Comparison of ENCODE assay signal across 1 cellular context in the genomic region with DNA sequence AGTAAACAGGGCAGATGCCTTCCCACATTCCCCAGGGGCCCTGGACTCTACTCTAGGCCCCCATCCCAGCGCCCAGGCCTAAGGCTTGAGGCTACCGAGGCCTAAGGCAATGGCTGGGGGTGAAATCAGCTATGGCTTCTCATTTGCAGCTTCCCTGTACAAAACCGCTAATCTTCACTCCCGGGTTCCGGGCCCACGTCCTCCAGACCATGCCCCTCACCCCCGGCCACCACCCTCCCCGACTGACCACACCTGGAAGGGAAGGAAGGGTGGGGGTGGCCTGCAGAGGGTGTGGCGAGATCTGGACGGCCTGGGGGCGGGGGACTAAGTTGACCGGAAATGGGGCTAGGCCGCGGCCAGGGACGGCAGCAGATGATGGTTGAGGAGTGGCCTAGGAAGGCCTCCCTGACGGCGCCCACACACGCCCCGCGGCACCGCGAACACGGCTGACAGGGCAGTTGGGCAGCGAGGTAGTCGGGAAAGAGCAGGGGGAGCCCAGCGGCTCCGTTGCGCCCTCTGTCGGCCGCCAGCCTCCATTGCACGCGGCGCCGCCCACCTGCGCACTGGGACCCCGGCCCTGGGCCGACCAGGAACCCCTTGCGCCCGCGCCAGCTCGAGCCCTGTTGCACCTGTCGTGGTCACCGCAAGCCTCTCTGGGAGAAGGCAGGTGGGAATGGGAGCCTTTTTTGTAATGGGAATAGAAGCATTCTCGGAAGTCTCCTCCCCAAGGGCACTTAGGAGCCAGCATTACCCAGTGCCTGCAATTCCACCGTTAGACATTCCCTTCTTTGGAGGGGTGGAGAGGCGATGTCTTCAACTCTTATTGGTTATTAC.
TF ChIP-seq lines count a peak whose summit lies in the region.

No MANE protein-coding gene starts in this region.

TF ChIP-seq in K562, 482 proteins besides CTCF, POLR2A, EP300 and RAD21 (continued from another document and continues in another):
- TF ChIP-seq, protein P1, sequence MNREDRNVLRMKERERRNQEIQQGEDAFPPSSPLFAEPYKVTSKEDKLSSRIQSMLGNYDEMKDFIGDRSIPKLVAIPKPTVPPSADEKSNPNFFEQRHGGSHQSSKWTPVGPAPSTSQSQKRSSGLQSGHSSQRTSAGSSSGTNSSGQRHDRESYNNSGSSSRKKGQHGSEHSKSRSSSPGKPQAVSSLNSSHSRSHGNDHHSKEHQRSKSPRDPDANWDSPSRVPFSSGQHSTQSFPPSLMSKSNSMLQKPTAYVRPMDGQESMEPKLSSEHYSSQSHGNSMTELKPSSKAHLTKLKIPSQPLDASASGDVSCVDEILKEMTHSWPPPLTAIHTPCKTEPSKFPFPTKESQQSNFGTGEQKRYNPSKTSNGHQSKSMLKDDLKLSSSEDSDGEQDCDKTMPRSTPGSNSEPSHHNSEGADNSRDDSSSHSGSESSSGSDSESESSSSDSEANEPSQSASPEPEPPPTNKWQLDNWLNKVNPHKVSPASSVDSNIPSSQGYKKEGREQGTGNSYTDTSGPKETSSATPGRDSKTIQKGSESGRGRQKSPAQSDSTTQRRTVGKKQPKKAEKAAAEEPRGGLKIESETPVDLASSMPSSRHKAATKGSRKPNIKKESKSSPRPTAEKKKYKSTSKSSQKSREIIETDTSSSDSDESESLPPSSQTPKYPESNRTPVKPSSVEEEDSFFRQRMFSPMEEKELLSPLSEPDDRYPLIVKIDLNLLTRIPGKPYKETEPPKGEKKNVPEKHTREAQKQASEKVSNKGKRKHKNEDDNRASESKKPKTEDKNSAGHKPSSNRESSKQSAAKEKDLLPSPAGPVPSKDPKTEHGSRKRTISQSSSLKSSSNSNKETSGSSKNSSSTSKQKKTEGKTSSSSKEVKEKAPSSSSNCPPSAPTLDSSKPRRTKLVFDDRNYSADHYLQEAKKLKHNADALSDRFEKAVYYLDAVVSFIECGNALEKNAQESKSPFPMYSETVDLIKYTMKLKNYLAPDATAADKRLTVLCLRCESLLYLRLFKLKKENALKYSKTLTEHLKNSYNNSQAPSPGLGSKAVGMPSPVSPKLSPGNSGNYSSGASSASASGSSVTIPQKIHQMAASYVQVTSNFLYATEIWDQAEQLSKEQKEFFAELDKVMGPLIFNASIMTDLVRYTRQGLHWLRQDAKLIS (CRISPR knock-in tag; IDR thresholded peaks at IDR 0.05) = 0 out of 2 replicates have a peak, but pooled peaks have one; percentile 74
- TF ChIP-seq TAF15 (IDR thresholded peaks at IDR 0.05; ENCODE audit: low read depth, low read length) (no peak), GTF2E2 (tag; IDR thresholded peaks at IDR 0.05) (no peak), CREM (IDR thresholded peaks at IDR 0.05; ENCODE audit: low read depth) (peak; percentile 56; the same call in 1 of the 2 replicates), MTA2 (IDR thresholded peaks at IDR 0.05; ENCODE audit: low read depth) (0 out of 2 replicates have a peak, but pooled peaks have one; percentile 20), ZNF444 (CRISPR knock-in tag; IDR thresholded peaks at IDR 0.05) (no peak), CXXC5 (CRISPR knock-in tag; IDR thresholded peaks at IDR 0.05) (peak; percentile 79), NEUROD1 (IDR thresholded peaks at IDR 0.05; ENCODE audit: borderline replicate concordance, low read depth, low read length, partially characterized antibody) (peak; percentile 59), SP1 (CRISPR knock-in tag; IDR thresholded peaks at IDR 0.05) (peak; percentile 87), POLR3A (IDR thresholded peaks at IDR 0.05; ENCODE audit: borderline replicate concordance, extremely low read depth, insufficient read depth, insufficient read length) (no peak), POLR3G (IDR thresholded peaks at IDR 0.05; ENCODE audit: extremely low read depth, insufficient read length, insufficient replicate concordance) (no peak), BRD4 (IDR thresholded peaks at IDR 0.05) (no peak), MTA3 (IDR thresholded peaks at IDR 0.05; ENCODE audit: borderline replicate concordance) (peak; percentile 81), CBX3 (IDR thresholded peaks at IDR 0.05; ENCODE audit: borderline replicate concordance in 1 of 2, low read length in 2 of 2) (peak in 1 of 2 experiments; percentile 27; a peak in 1 of 3 replicates), HNRNPLL (IDR thresholded peaks at IDR 0.05; ENCODE audit: low read depth, low read length, poor library complexity, severe bottlenecking) (no peak), CAMTA2 (CRISPR knock-in tag; conservative IDR thresholded peaks at IDR 0.05) (no peak), LARP7 (IDR thresholded peaks at IDR 0.05) (no peak), BDP1 (IDR thresholded peaks at IDR 0.05; ENCODE audit: insufficient read depth, insufficient read length) (no peak), HNRNPL (IDR thresholded peaks at IDR 0.05; ENCODE audit: low read depth, low read length) (peak; percentile 21; the same call in 1 of the 2 replicates), TRIM28 (IDR thresholded peaks at IDR 0.05) (no peak), PRPF4 (IDR thresholded peaks at IDR 0.05; ENCODE audit: insufficient read depth, low read depth, low read length, poor library complexity, severe bottlenecking) (no peak), E2F3 (CRISPR knock-in tag; IDR thresholded peaks at IDR 0.05) (no peak), PML (IDR thresholded peaks at IDR 0.05; ENCODE audit: low read length) (no peak), XRCC4 (IDR thresholded peaks at IDR 0.05; ENCODE audit: extremely low read depth, insufficient read depth, insufficient read length) (no peak)
- TF ChIP-seq, protein P2, sequence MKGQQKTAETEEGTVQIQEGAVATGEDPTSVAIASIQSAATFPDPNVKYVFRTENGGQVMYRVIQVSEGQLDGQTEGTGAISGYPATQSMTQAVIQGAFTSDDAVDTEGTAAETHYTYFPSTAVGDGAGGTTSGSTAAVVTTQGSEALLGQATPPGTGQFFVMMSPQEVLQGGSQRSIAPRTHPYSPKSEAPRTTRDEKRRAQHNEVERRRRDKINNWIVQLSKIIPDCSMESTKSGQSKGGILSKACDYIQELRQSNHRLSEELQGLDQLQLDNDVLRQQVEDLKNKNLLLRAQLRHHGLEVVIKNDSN (CRISPR knock-in tag; IDR thresholded peaks at IDR 0.05) = no peak
- TF ChIP-seq, protein P3, sequence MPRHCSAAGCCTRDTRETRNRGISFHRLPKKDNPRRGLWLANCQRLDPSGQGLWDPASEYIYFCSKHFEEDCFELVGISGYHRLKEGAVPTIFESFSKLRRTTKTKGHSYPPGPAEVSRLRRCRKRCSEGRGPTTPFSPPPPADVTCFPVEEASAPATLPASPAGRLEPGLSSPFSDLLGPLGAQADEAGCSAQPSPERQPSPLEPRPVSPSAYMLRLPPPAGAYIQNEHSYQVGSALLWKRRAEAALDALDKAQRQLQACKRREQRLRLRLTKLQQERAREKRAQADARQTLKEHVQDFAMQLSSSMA (CRISPR knock-in tag; IDR thresholded peaks at IDR 0.05) = no peak
- TF ChIP-seq, protein P4, sequence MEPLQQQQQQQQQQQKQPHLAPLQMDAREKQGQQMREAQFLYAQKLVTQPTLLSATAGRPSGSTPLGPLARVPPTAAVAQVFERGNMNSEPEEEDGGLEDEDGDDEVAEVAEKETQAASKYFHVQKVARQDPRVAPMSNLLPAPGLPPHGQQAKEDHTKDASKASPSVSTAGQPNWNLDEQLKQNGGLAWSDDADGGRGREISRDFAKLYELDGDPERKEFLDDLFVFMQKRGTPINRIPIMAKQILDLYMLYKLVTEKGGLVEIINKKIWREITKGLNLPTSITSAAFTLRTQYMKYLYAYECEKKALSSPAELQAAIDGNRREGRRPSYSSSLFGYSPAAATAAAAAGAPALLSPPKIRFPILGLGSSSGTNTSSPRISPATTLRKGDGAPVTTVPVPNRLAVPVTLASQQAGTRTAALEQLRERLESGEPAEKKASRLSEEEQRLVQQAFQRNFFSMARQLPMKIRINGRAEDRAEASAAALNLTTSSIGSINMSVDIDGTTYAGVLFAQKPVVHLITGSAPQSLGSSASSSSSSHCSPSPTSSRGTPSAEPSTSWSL (CRISPR knock-in tag; IDR thresholded peaks at IDR 0.05; ENCODE audit: borderline replicate concordance) = no peak
- TF ChIP-seq, protein P5, sequence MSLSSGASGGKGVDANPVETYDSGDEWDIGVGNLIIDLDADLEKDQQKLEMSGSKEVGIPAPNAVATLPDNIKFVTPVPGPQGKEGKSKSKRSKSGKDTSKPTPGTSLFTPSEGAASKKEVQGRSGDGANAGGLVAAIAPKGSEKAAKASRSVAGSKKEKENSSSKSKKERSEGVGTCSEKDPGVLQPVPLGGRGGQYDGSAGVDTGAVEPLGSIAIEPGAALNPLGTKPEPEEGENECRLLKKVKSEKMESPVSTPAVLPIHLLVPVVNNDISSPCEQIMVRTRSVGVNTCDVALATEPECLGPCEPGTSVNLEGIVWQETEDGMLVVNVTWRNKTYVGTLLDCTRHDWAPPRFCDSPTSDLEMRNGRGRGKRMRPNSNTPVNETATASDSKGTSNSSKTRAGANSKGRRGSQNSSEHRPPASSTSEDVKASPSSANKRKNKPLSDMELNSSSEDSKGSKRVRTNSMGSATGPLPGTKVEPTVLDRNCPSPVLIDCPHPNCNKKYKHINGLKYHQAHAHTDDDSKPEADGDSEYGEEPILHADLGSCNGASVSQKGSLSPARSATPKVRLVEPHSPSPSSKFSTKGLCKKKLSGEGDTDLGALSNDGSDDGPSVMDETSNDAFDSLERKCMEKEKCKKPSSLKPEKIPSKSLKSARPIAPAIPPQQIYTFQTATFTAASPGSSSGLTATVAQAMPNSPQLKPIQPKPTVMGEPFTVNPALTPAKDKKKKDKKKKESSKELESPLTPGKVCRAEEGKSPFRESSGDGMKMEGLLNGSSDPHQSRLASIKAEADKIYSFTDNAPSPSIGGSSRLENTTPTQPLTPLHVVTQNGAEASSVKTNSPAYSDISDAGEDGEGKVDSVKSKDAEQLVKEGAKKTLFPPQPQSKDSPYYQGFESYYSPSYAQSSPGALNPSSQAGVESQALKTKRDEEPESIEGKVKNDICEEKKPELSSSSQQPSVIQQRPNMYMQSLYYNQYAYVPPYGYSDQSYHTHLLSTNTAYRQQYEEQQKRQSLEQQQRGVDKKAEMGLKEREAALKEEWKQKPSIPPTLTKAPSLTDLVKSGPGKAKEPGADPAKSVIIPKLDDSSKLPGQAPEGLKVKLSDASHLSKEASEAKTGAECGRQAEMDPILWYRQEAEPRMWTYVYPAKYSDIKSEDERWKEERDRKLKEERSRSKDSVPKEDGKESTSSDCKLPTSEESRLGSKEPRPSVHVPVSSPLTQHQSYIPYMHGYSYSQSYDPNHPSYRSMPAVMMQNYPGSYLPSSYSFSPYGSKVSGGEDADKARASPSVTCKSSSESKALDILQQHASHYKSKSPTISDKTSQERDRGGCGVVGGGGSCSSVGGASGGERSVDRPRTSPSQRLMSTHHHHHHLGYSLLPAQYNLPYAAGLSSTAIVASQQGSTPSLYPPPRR (CRISPR knock-in tag; IDR thresholded peaks at IDR 0.05; ENCODE audit: borderline replicate concordance) = peak; percentile 94; the same call in 1 of the 2 replicates
- TF ChIP-seq, protein P6, sequence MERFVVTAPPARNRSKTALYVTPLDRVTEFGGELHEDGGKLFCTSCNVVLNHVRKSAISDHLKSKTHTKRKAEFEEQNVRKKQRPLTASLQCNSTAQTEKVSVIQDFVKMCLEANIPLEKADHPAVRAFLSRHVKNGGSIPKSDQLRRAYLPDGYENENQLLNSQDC (CRISPR knock-in tag; IDR thresholded peaks at IDR 0.05) = no peak
- TF ChIP-seq, protein P7, sequence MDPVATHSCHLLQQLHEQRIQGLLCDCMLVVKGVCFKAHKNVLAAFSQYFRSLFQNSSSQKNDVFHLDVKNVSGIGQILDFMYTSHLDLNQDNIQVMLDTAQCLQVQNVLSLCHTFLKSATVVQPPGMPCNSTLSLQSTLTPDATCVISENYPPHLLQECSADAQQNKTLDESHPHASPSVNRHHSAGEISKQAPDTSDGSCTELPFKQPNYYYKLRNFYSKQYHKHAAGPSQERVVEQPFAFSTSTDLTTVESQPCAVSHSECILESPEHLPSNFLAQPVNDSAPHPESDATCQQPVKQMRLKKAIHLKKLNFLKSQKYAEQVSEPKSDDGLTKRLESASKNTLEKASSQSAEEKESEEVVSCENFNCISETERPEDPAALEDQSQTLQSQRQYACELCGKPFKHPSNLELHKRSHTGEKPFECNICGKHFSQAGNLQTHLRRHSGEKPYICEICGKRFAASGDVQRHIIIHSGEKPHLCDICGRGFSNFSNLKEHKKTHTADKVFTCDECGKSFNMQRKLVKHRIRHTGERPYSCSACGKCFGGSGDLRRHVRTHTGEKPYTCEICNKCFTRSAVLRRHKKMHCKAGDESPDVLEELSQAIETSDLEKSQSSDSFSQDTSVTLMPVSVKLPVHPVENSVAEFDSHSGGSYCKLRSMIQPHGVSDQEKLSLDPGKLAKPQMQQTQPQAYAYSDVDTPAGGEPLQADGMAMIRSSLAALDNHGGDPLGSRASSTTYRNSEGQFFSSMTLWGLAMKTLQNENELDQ (CRISPR knock-in tag; IDR thresholded peaks at IDR 0.05; ENCODE audit: borderline replicate concordance) = no peak
- TF ChIP-seq, protein P8, sequence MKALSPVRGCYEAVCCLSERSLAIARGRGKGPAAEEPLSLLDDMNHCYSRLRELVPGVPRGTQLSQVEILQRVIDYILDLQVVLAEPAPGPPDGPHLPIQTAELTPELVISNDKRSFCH (CRISPR knock-in tag; IDR thresholded peaks at IDR 0.05) = no peak
- TF ChIP-seq, protein P8 (tag; IDR thresholded peaks at IDR 0.05) = no peak
- TF ChIP-seq, protein P9, sequence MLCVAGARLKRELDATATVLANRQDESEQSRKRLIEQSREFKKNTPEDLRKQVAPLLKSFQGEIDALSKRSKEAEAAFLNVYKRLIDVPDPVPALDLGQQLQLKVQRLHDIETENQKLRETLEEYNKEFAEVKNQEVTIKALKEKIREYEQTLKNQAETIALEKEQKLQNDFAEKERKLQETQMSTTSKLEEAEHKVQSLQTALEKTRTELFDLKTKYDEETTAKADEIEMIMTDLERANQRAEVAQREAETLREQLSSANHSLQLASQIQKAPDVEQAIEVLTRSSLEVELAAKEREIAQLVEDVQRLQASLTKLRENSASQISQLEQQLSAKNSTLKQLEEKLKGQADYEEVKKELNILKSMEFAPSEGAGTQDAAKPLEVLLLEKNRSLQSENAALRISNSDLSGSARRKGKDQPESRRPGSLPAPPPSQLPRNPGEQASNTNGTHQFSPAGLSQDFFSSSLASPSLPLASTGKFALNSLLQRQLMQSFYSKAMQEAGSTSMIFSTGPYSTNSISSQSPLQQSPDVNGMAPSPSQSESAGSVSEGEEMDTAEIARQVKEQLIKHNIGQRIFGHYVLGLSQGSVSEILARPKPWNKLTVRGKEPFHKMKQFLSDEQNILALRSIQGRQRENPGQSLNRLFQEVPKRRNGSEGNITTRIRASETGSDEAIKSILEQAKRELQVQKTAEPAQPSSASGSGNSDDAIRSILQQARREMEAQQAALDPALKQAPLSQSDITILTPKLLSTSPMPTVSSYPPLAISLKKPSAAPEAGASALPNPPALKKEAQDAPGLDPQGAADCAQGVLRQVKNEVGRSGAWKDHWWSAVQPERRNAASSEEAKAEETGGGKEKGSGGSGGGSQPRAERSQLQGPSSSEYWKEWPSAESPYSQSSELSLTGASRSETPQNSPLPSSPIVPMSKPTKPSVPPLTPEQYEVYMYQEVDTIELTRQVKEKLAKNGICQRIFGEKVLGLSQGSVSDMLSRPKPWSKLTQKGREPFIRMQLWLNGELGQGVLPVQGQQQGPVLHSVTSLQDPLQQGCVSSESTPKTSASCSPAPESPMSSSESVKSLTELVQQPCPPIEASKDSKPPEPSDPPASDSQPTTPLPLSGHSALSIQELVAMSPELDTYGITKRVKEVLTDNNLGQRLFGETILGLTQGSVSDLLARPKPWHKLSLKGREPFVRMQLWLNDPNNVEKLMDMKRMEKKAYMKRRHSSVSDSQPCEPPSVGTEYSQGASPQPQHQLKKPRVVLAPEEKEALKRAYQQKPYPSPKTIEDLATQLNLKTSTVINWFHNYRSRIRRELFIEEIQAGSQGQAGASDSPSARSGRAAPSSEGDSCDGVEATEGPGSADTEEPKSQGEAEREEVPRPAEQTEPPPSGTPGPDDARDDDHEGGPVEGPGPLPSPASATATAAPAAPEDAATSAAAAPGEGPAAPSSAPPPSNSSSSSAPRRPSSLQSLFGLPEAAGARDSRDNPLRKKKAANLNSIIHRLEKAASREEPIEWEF (CRISPR knock-in tag; IDR thresholded peaks at IDR 0.05) = peak; percentile 48; the same call in 1 of the 2 replicates
